In the genomic region with DNA sequence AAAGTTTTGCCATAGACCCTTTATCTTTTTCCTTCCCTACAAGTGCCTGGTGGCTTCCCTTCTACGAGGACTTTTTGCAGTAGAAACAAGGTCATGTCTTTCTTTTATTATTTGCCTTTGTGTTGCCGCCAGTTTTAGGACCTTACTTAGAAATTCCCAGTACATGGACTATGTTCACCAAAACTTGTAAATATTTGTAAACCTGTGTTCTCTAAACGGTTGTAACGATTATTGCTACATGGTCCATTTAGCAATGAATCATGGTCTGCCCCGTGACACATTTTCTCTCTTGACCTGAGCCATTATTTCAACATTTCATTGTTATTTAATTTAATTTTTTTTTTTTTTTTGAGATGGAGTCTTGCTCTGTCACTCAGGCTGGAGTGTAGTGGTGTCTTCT, we compare ENCODE assay signal across 25 cellular contexts.
"Had no signal": no experiment of that assay in that cellular context is flagged by ENCODE, and none has a peak within 500 bp of the region (broad histone marks: within the 10 kb centered on the region; RNA-seq: fewer than 3 reads in every experiment).

No MANE protein-coding gene starts in this region.

- H3K36me3 Mint-ChIP-seq: natural killer cell treated with Interleukin-12 subunit alpha and Interleukin-12 subunit beta and Interleukin-15 and Interleukin-18, amount 100 ng/mL, for 72 hours; stimulated activated effector memory CD8-positive, alpha-beta T cell treated with anti-CD3 and anti-CD28 coated beads, Interleukin-12 subunit alpha, Interleukin-12 subunit beta, amount 100 ng/mL, for 72 hours; type B pancreatic cell had no signal

- H3K27ac ChIP-seq: heart right ventricle, hepatocyte, left lung, ovary, sigmoid colon, spleen, tibial nerve, uterus had no signal

- H3K27me3 ChIP-seq: hepatocyte, left lung, ovary, sigmoid colon, spleen, tibial nerve, uterus had no signal

- H3K27me3 Mint-ChIP-seq: progenitor cell of endocrine pancreas; stimulated activated naive CD8-positive, alpha-beta T cell treated with anti-CD3 and anti-CD28 coated beads, Interleukin-15, amount 100 ng/mL, for 72 hours; type B pancreatic cell had no signal

- H3K4me3 Mint-ChIP-seq: mesothelial cell of epicardium; naive thymus-derived CD4-positive, alpha-beta T cell; natural killer cell treated with Interleukin-12 subunit alpha and Interleukin-12 subunit beta and Interleukin-15 and Interleukin-18, amount 100 ng/mL, for 72 hours; stimulated activated effector memory CD8-positive, alpha-beta T cell treated with anti-CD3 and anti-CD28 coated beads, Interleukin-12 subunit alpha, Interleukin-12 subunit beta, amount 100 ng/mL, for 72 hours; stimulated activated naive CD8-positive, alpha-beta T cell treated with anti-CD3 and anti-CD28 coated beads, Interleukin-15, amount 100 ng/mL, for 72 hours; type B pancreatic cell had no signal

- H3K36me3 ChIP-seq: heart right ventricle, left lung, ovary, sigmoid colon, spleen, tibial nerve, uterus had no signal

- H3K4me1 ChIP-seq: heart right ventricle, left lung, sigmoid colon, spleen, tibial nerve, uterus had no signal

- H3K9me3 Mint-ChIP-seq: natural killer cell treated with Interleukin-12 subunit alpha and Interleukin-12 subunit beta and Interleukin-15 and Interleukin-18, amount 100 ng/mL, for 72 hours; type B pancreatic cell had no signal

- H3K4me3 ChIP-seq: heart right ventricle, hepatocyte, left lung, lung, ovary, sigmoid colon, spleen, tibial nerve, uterus had no signal

- H3K9me3 ChIP-seq: ovary, sigmoid colon, uterus had no signal

- H3K4me1 Mint-ChIP-seq: stimulated activated effector memory CD8-positive, alpha-beta T cell treated with anti-CD3 and anti-CD28 coated beads, Interleukin-12 subunit alpha, Interleukin-12 subunit beta, amount 100 ng/mL, for 72 hours; stimulated activated naive CD8-positive, alpha-beta T cell treated with anti-CD3 and anti-CD28 coated beads, Interleukin-15, amount 100 ng/mL, for 72 hours had no signal

- ATAC-seq: heart right ventricle; left cardiac atrium; left lung; naive thymus-derived CD4-positive, alpha-beta T cell; natural killer cell treated with Interleukin-12 subunit alpha and Interleukin-12 subunit beta and Interleukin-15 and Interleukin-18, amount 100 ng/mL, for 72 hours; right cardiac atrium; stimulated activated effector memory CD8-positive, alpha-beta T cell treated with anti-CD3 and anti-CD28 coated beads, Interleukin-12 subunit alpha, Interleukin-12 subunit beta, amount 100 ng/mL, for 72 hours; stimulated activated naive CD8-positive, alpha-beta T cell treated with anti-CD3 and anti-CD28 coated beads, Interleukin-15, amount 100 ng/mL, for 72 hours had no signal

- H3K27ac Mint-ChIP-seq: mesothelial cell of epicardium; naive thymus-derived CD4-positive, alpha-beta T cell; natural killer cell treated with Interleukin-12 subunit alpha and Interleukin-12 subunit beta and Interleukin-15 and Interleukin-18, amount 100 ng/mL, for 72 hours; progenitor cell of endocrine pancreas; stimulated activated effector memory CD8-positive, alpha-beta T cell treated with anti-CD3 and anti-CD28 coated beads, Interleukin-12 subunit alpha, Interleukin-12 subunit beta, amount 100 ng/mL, for 72 hours; stimulated activated naive CD8-positive, alpha-beta T cell treated with anti-CD3 and anti-CD28 coated beads, Interleukin-15, amount 100 ng/mL, for 72 hours; type B pancreatic cell had no signal

- DNase-seq: heart right ventricle; islet precursor cell; left cardiac atrium; left lung; mesendoderm; naive thymus-derived CD4-positive, alpha-beta T cell; ovary; retina; right cardiac atrium; sigmoid colon; small intestine; spleen; stimulated activated CD4-positive, alpha-beta T cell treated with anti-CD3 and anti-CD28 coated beads, Interleukin-4, amount 100 ng/mL, for 24 hours; stimulated activated naive CD4-positive, alpha-beta T cell treated with Interleukin-2 at 50 U/mL for 16 hours; stimulated activated naive CD8-positive, alpha-beta T cell treated with anti-CD3 and anti-CD28 coated beads, Interleukin-15, amount 100 ng/mL, for 72 hours; substantia nigra; uterus had no signal
